Comparison of ENCODE assay signal across 20 cellular contexts in the genomic region with DNA sequence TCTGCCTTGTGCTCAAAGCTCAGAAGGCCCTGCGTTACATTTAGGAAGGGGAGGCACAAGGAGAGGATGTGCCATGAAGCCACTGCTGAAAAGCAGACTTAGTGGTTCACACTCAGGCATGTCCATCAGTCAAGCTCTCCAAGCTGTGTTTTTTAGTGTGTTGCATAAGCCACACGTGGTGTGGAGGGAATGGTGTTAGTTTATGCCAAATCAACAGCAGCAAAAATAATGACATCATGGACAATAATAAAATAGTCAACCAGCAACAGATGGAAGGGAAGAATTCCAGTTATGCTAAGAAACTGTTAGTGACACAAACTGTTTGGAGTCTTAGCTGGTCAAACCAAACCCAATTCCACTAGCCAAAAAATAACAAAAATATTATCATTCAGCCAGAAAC.
"Had no signal": no experiment of that assay in that cellular context is flagged by ENCODE, and none has a peak within 500 bp of the region (broad histone marks: within the 10 kb centered on the region; RNA-seq: fewer than 3 reads in every experiment).

No MANE protein-coding gene starts in this region.

- H3K36me3 ChIP-seq: gastrocnemius medialis, neutrophil, ovary, thoracic aorta, transverse colon had no signal

- H3K27me3 ChIP-seq: gastrocnemius medialis, neutrophil, ovary, transverse colon had no signal

- H3K4me3 ChIP-seq: gastrocnemius medialis, mucosa of descending colon, ovary, thoracic aorta, transverse colon had no signal

- H3K4me1 ChIP-seq: gastrocnemius medialis, transverse colon had no signal

- H3K9me3 ChIP-seq: gastrocnemius medialis, neutrophil, ovary, thoracic aorta had no signal

- ATAC-seq: esophagus mucosa; left colon; mucosa of descending colon; naive thymus-derived CD8-positive, alpha-beta T cell; stimulated activated effector memory CD8-positive, alpha-beta T cell treated with anti-CD3 and anti-CD28 coated beads, Interleukin-12 subunit alpha, Interleukin-12 subunit beta, amount 100 ng/mL, for 72 hours; stimulated activated naive CD8-positive, alpha-beta T cell treated with anti-CD3 and anti-CD28 coated beads, Interleukin-15, amount 100 ng/mL, for 72 hours had no signal

- DNase-seq: cortex of kidney; effector memory CD4-positive, alpha-beta T cell; gastrocnemius medialis; glutamatergic neuron; immature natural killer cell; kidney; left colon; mammary epithelial cell; mucosa of descending colon; naive thymus-derived CD8-positive, alpha-beta T cell; ovary; right cardiac atrium; stimulated activated CD4-positive, alpha-beta T cell treated with anti-CD3 and anti-CD28 coated beads, Interleukin-4, amount 100 ng/mL, for 1 hour; stimulated activated CD8-positive, alpha-beta memory T cell treated with anti-CD3 and anti-CD28 coated beads, Interleukin-4, amount 100 ng/mL, for 48 hours; stimulated activated naive CD8-positive, alpha-beta T cell treated with anti-CD3 and anti-CD28 coated beads, Interleukin-15, amount 100 ng/mL, for 72 hours; transverse colon had no signal

- H3K27ac ChIP-seq: gastrocnemius medialis, neutrophil, ovary, thoracic aorta, transverse colon had no signal
